In the genomic region with DNA sequence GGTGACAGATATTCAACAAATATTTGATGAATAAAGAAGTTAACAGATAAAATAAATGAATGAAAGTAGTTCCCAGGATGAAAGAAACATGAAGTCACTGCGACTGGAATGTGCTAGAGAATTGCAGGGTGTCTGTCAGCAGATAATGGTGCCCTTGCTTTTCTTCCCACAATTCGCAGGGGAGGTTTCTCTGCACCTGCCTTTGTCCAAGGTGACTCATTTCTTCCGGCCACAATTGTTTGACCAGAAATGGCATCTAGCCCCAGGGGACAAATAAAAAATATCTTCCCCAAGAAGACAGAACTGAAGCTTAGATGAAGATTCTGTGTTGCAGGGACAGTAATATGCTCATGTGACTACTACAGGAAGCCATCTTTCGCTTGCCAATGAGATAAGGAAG, we compare ENCODE assay signal across 13 cellular contexts.
A peak's percentile ranks its signal among the peaks of the same experiment; 100 is the strongest.
DNase-seq lines count a peak whose midpoint lies in the region; ATAC-seq and TF ChIP-seq lines count a peak whose summit lies in the region.
"Had no signal": no experiment of that assay in that cellular context is flagged by ENCODE, and none has a peak within 500 bp of the region (broad histone marks: within the 10 kb centered on the region; RNA-seq: fewer than 3 reads in every experiment).

No MANE protein-coding gene starts in this region.

- in situ Hi-C loops in Caki2 (cut with HindIII; ENCODE audit: low pct_unique_long_range_greater_than_20kb, low sequenced_read_pairs) = no loop called here

- no peak overlapping the region for H3K4me3 Mint-ChIP-seq in HFFc6

- no peak overlapping the region for H3K27ac ChIP-seq in coronary artery
- H3K27ac ChIP-seq: neutrophil, suprapubic skin had no signal

- H3K27me3 Mint-ChIP-seq in HFFc6 (ENCODE audit: insufficient read depth) = peaks cover 4% of the 10 kb centered on the region; the same call in 1 of the 2 replicates

- DNase-seq in Caki2 (ENCODE audit: low read depth) (peak; percentile 4), HFFc6 (peak; percentile 27), RKO (ENCODE audit: low spot score) (peak; percentile 7), iPS DF 19.7 (ENCODE audit: low read depth, low spot score) (peak; percentile 3), coronary artery (ENCODE audit: low spot score) (no peak)
- no peak for DNase-seq in central memory CD4-positive, alpha-beta T cell
- DNase-seq: Calu3; NCI-H2081 treated with DMSO at 0.1 percent for 48 hours; stimulated activated CD4-positive, alpha-beta T cell treated with anti-CD3 and anti-CD28 coated beads, Interleukin-4, amount 100 ng/mL, for 24 hours had no signal

- ATAC-seq in HG02870 (IDR thresholded peaks at IDR 0.05; ENCODE audit: unreplicated experiment) (no peak), HG02798 (IDR thresholded peaks at IDR 0.05; ENCODE audit: poor library complexity, unreplicated experiment) (no peak)

- peaks cover 11% of the 10 kb centered on the region for H3K4me1 Mint-ChIP-seq in HFFc6 (ENCODE audit: low read depth)

- H3K36me3 Mint-ChIP-seq in HFFc6 (ENCODE audit: low read depth) = peaks cover 8% of the 10 kb centered on the region

- no peak for TF ChIP-seq CTCF in HFFc6 (IDR thresholded peaks at IDR 0.05)
- TF ChIP-seq CTCF in coronary artery (IDR thresholded peaks at IDR 0.05) = no peak

- H3K9me3 Mint-ChIP-seq in HFFc6 = peaks cover 25% of the 10 kb centered on the region

- H3K4me3 ChIP-seq in coronary artery = no peak overlapping the region
- H3K4me3 ChIP-seq: suprapubic skin had no signal

- no peak overlapping the region for H3K27ac Mint-ChIP-seq in HFFc6

Comparison
In these comparisons a context has a peak if more than half of its experiments do, and no peak if none do; other contexts are left out.
1. DNase-seq: peak in Caki2 (single experiment), HFFc6 (single experiment), RKO (single experiment) and iPS DF 19.7 (single experiment); none in central memory CD4-positive, alpha-beta T cell (single experiment) and coronary artery (single experiment).